In genomic region chr7:4904346-4904745, GRCh38 we compare ENCODE assay signal across 34 cellular contexts. TPM values are rescaled to one million over a fixed set of nuclear protein-coding genes. Genes with fewer than 3 reads are reported as not detected.
"Had no signal": no experiment of that assay in that cellular context is flagged by ENCODE, and none has a peak within 500 bp of the region (broad histone marks: within the 10 kb centered on the region; RNA-seq: fewer than 3 reads in every experiment).

No MANE protein-coding gene starts in this region.

- FAIRE-seq: colon, endometrium, islet of Langerhans, keratinocyte had no signal

- H3K27ac Mint-ChIP-seq: mesothelial cell of epicardium, naive B cell had no signal

- H3K9me3 Mint-ChIP-seq: mesothelial cell of epicardium had no signal

- H3K4me3 Mint-ChIP-seq: mesothelial cell of epicardium, naive B cell had no signal

- H3K36me3 Mint-ChIP-seq: mesothelial cell of epicardium, naive B cell had no signal

- H3K4me1 Mint-ChIP-seq: mesothelial cell of epicardium had no signal

- H3K4me3 ChIP-seq: coronary artery, dorsolateral prefrontal cortex, esophagus squamous epithelium, gastrocnemius medialis, heart right ventricle, left lung, lower lobe of right lung, mucosa of descending colon had no signal

- H3K27me3 ChIP-seq: dorsolateral prefrontal cortex, gastrocnemius medialis had no signal

- H3K27ac ChIP-seq: coronary artery, dorsolateral prefrontal cortex, epithelial cell of prostate, esophagus squamous epithelium, gastrocnemius medialis, heart right ventricle, left lung, lower lobe of right lung had no signal

- DNase-seq: dermis blood vessel endothelial cell; dorsolateral prefrontal cortex; effector CD4-positive, alpha-beta T cell; effector memory CD4-positive, alpha-beta T cell; erythroblast; esophagus squamous epithelium; foreskin fibroblast; foreskin melanocyte; gastrocnemius medialis; glutamatergic neuron; head of caudate nucleus; heart right ventricle; hippocampal formation; left cardiac atrium; left lung; left ventricle myocardium superior; lower lobe of right lung; mesenchymal stem cell; mucosa of descending colon; naive B cell had no signal

- H3K4me1 ChIP-seq: esophagus squamous epithelium, gastrocnemius medialis, heart right ventricle, left lung, lower lobe of right lung had no signal

- ATAC-seq: esophagus mucosa, gastrocnemius medialis, heart right ventricle, left cardiac atrium, left lung, left ventricle myocardium superior, lower lobe of right lung, mucosa of descending colon had no signal

- H3K36me3 ChIP-seq: esophagus squamous epithelium, gastrocnemius medialis, heart right ventricle, left lung, lower lobe of right lung had no signal

- H3K9me3 ChIP-seq: esophagus squamous epithelium, gastrocnemius medialis, left lung, lower lobe of right lung, mucosa of descending colon had no signal

RNA-seq across cellular contexts. Expression of gene RADIL, which starts 20.8 kb away (rescaled TPM):
- polyA plus RNA-seq: keratinocyte had no signal

RNA-seq across cellular contexts. Expression of gene PAPOLB, which starts 42.5 kb away (rescaled TPM):
- total RNA-seq: esophagus mucosa, glomerular endothelial cell, myocyte had no signal
- polyA plus RNA-seq: keratinocyte had no signal

RNA-seq across cellular contexts. Expression of gene MMD2, which starts 54.6 kb away (rescaled TPM):
- total RNA-seq: dermis blood vessel endothelial cell, esophagus mucosa, esophagus squamous epithelium, gastrocnemius medialis, glomerular endothelial cell, heart right ventricle, kidney epithelial cell, left cardiac atrium, left lung, left ventricle myocardium superior, lower leg skin, lower lobe of right lung, lung microvascular endothelial cell, mesenteric fat pad, mesothelial cell of epicardium, myocyte had no signal
- polyA plus RNA-seq: heart right ventricle, keratinocyte had no signal
